Comparison of ENCODE assay signal across 28 cellular contexts in the genomic region with DNA sequence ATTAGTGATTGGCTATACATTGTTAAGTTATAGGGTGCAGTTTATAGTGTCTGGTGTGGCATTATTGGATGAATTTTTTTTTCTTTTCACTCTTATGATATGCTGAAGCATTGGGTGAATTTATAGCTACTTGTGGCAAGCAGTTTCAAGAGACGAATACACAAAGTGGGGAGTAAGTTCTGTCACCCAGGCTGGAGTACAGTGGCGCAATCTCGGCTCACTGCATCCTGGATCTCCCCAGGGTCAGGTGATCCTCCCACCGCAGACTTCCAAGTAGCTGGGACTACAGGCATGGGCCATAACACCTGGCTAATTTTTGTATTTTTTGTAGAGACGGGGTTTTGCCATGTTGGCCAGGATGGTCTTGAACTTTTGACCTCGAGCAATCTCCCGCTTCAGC. TPM values are rescaled to one million over a fixed set of nuclear protein-coding genes. Genes with fewer than 3 reads are reported as not detected.
A peak's percentile ranks its signal among the peaks of the same experiment; 100 is the strongest.
DNase-seq lines count a peak whose midpoint lies in the region; ATAC-seq, FAIRE-seq and TF ChIP-seq lines count a peak whose summit lies in the region.
"Had no signal": no experiment of that assay in that cellular context is flagged by ENCODE, and none has a peak within 500 bp of the region (broad histone marks: within the 10 kb centered on the region; RNA-seq: fewer than 3 reads in every experiment).

No MANE protein-coding gene starts in this region.

- H3K9me3 ChIP-seq in H1 (ENCODE audit: insufficient read depth in 2 of 2, low read depth in 1 of 2, low read length in 1 of 2), result no peaks in the 10 kb centered on the region
- H3K9me3 ChIP-seq: A549, BE2C, BLaER1 had no signal

- H3K4me1 Mint-ChIP-seq in GM23338 (no peaks in the 10 kb centered on the region), WTC11 (peaks cover 3% of the 10 kb centered on the region)
- H3K4me1 Mint-ChIP-seq: CD4-positive, alpha-beta memory T cell; CD8-positive, alpha-beta memory T cell had no signal

- no peak overlapping the region for H3K56ac ChIP-seq in H1 (replicated peaks; ENCODE audit: insufficient read length, low read depth, low read length)

- H2BK12ac ChIP-seq in H1 (ENCODE audit: low read depth, low read length), result no peak overlapping the region

- H2AFZ ChIP-seq in GM23338 (peak overlapping the region; percentile 1; the same call in 1 of the 2 replicates), H1 (ENCODE audit: low read length) (no peak overlapping the region)

- no peak for TF ChIP-seq CTCF in GM23338 (conservative IDR thresholded peaks at IDR 0.05; ENCODE audit: low read depth in 2 of 2)
- no peak for TF ChIP-seq CTCF in WTC11 (IDR thresholded peaks at IDR 0.05)
- no peak for TF ChIP-seq CTCF in H1 (IDR thresholded peaks at IDR 0.05; ENCODE audit: control extremely low read depth in 1 of 3, insufficient read depth in 1 of 3, low read depth in 1 of 3, low read length in 3 of 3)

- no peak for TF ChIP-seq POLR2A in H1 (IDR thresholded peaks at IDR 0.05; ENCODE audit: control extremely low read depth in 1 of 2, low read depth in 2 of 2, low read length in 2 of 2)

- H4K91ac ChIP-seq in H1 (replicated peaks; ENCODE audit: insufficient read length, low read length), result no peak overlapping the region

- POLR2A ChIA-PET in WTC11 (lab: Charles Lee) (interaction anchor here (0.6 to 1.4 kb wide), 2 partner anchors 16 to 22 kb away, joined by 3 to 4 read pairs; no protein-coding TSS in a partner anchor), H1 (lab: Charles Lee; ENCODE audit: partially characterized antibody) (interaction anchor here (0.6 to 1.3 kb wide), 7 partner anchors 9 to 285 kb away, joined by 3 to 6 read pairs (median 4); no protein-coding TSS in a partner anchor)

- no peaks in the 10 kb centered on the region for H3K36me3 ChIP-seq in GM23338 (ENCODE audit: insufficient read depth)
- H3K36me3 ChIP-seq in H1 (ENCODE audit: control insufficient read depth in 2 of 4, insufficient read depth in 4 of 4, low read length in 3 of 4), result no peaks in the 10 kb centered on the region
- H3K36me3 ChIP-seq: BE2C, BLaER1 had no signal

- no peak overlapping the region for H3K23ac ChIP-seq in H1 (ENCODE audit: insufficient read length)

- H3K4me3 ChIP-seq in GM23338, result no peak overlapping the region
- no peak overlapping the region for H3K4me3 ChIP-seq in H1 (ENCODE audit: extremely low read depth in 1 of 4, insufficient read depth in 2 of 4, low read depth in 3 of 4, low read length in 4 of 4)
- H3K4me3 ChIP-seq: A549, BLaER1, GM12878 had no signal

- no peak for FAIRE-seq in H1 (lab: Jason Lieb, UNC)
- FAIRE-seq: A549, GM12878, GM12892, GM18507 had no signal

- H4K20me1 ChIP-seq in GM23338 (replicated peaks; ENCODE audit: insufficient read depth), result no peaks in the 10 kb centered on the region
- no peaks in the 10 kb centered on the region for H4K20me1 ChIP-seq in H1 (replicated peaks in 1 of 2; ENCODE audit: control insufficient read depth in 1 of 2, insufficient read depth in 2 of 2, low read length in 2 of 2)
- H4K20me1 ChIP-seq: BLaER1 had no signal

- no peaks in the 10 kb centered on the region for H3K23me2 ChIP-seq in H1 (ENCODE audit: low read depth, low read length)

- H3K4ac ChIP-seq in H1 (replicated peaks; ENCODE audit: insufficient read length, low read depth, low read length), result no peak overlapping the region

- DNase-seq in GM23338 (ENCODE audit: low spot score) (no peak), WTC11 (ENCODE audit: low spot score) (no peak), H1 (ENCODE audit: low read depth in 1 of 2, low spot score in 2 of 2) (no peak), islet precursor cell (peak; percentile 28), posterior cingulate gyrus (no peak), AML-193 (lab: John Stamatoyannopoulos, UW) (no peak), NCI-H510A treated with DMSO at 0.1 percent for 48 hours (lab: John Stamatoyannopoulos, UW) (no peak)
- DNase-seq: BE2C; C1 segment of cervical spinal cord; CD4-positive, alpha-beta memory T cell; CD4-positive, CD25-positive, alpha-beta regulatory T cell; CD8-positive, alpha-beta memory T cell; COR-L47; DMS 273 treated with DMSO at 0.1 percent for 48 hours; DMS153; DMS53; DMS79; DND-41; EL; GDM1 had no signal

- H4K8ac ChIP-seq in H1 (ENCODE audit: extremely low read depth, insufficient read depth, low read length), result no peak overlapping the region

- no peaks in the 10 kb centered on the region; the same call in 1 of the 2 replicates for H3F3A ChIP-seq in GM23338 (replicated peaks; ENCODE audit: low read depth)

- H3K27me3 Mint-ChIP-seq in GM23338 (ENCODE audit: insufficient read depth, low read depth, poor library complexity) (peaks cover 9% of the 10 kb centered on the region), WTC11 (ENCODE audit: low read depth) (no peaks in the 10 kb centered on the region)
- H3K27me3 Mint-ChIP-seq: CD4-positive, alpha-beta memory T cell; CD8-positive, alpha-beta memory T cell had no signal

- no peaks in the 10 kb centered on the region for H3K9me2 ChIP-seq in GM23338 (ENCODE audit: insufficient read depth)

- no peak overlapping the region for H4K5ac ChIP-seq in H1 (ENCODE audit: insufficient read length, low read depth, low read length)

- no peak overlapping the region for H3K27ac ChIP-seq in GM23338 (ENCODE audit: low read depth)
- no peak overlapping the region for H3K27ac ChIP-seq in H1 (ENCODE audit: low read depth, low read length)
- H3K27ac ChIP-seq: 22Rv1, A549, BLaER1 had no signal

- no peak for TF ChIP-seq EP300 in H1 (IDR thresholded peaks at IDR 0.05; ENCODE audit: borderline replicate concordance in 1 of 2, low read depth in 2 of 2, low read length in 2 of 2)

- no peaks in the 10 kb centered on the region; the same call in 2 of the 3 replicates for H3K36me3 Mint-ChIP-seq in GM23338 (ENCODE audit: low read depth)
- H3K36me3 Mint-ChIP-seq in WTC11, result no peaks in the 10 kb centered on the region
- H3K36me3 Mint-ChIP-seq: CD14-positive monocyte; CD4-positive, alpha-beta memory T cell; CD4-positive, CD25-positive, alpha-beta regulatory T cell; CD8-positive, alpha-beta memory T cell had no signal

- intact Hi-C loops in posterior cingulate gyrus (cut with DNase I), result no loop called here

- H3K4me2 ChIP-seq in GM23338 (no peak overlapping the region), H1 (ENCODE audit: insufficient read depth in 1 of 2, low read depth in 2 of 2, low read length in 2 of 2) (no peak overlapping the region)
- H3K4me2 ChIP-seq: A549, BLaER1 had no signal

- H3K18ac ChIP-seq in H1 (ENCODE audit: extremely low read depth, low read length), result no peak overlapping the region

- H3K9me3 Mint-ChIP-seq in GM23338 (no peaks in the 10 kb centered on the region), WTC11 (no peaks in the 10 kb centered on the region)
- H3K9me3 Mint-ChIP-seq: CD4-positive, alpha-beta memory T cell; CD4-positive, CD25-positive, alpha-beta regulatory T cell; CD8-positive, alpha-beta memory T cell had no signal

- H2BK120ac ChIP-seq in H1 (replicated peaks; ENCODE audit: low read depth, low read length), result no peak overlapping the region

- H3K79me2 ChIP-seq in GM23338 (replicated peaks; ENCODE audit: insufficient read depth) (no peaks in the 10 kb centered on the region), H1 (ENCODE audit: control insufficient read depth in 1 of 2, insufficient read depth in 2 of 2, low read length in 2 of 2) (no peaks in the 10 kb centered on the region)

- no peak overlapping the region for H3K4me3 Mint-ChIP-seq in GM23338
- H3K4me3 Mint-ChIP-seq in WTC11, result no peak overlapping the region
- H3K4me3 Mint-ChIP-seq: CD14-positive monocyte; CD4-positive, alpha-beta memory T cell had no signal

- no peak overlapping the region for H2BK20ac ChIP-seq in H1 (ENCODE audit: low read length)

- H3K9ac ChIP-seq in H1 (replicated peaks in 1 of 4; ENCODE audit: extremely low read depth in 1 of 4, low read depth in 3 of 4, low read length in 3 of 4), result no peak overlapping the region
- H3K9ac ChIP-seq: BLaER1 had no signal

- H2BK15ac ChIP-seq in H1 (ENCODE audit: low read length), result no peak overlapping the region

- H3K27me3 ChIP-seq in GM23338 (ENCODE audit: insufficient read depth), result no peaks in the 10 kb centered on the region
- no peaks in the 10 kb centered on the region for H3K27me3 ChIP-seq in H1 (replicated peaks in 1 of 4; ENCODE audit: control insufficient read depth in 3 of 4, extremely low read depth in 1 of 4, insufficient read depth in 3 of 4, low read length in 3 of 4)
- H3K27me3 ChIP-seq: BE2C, BLaER1 had no signal

- H3K79me1 ChIP-seq in H1 (ENCODE audit: low read depth, low read length), result no peaks in the 10 kb centered on the region

- no peak overlapping the region for H2BK5ac ChIP-seq in H1 (ENCODE audit: low read depth, low read length)

- H3K14ac ChIP-seq in H1 (ENCODE audit: insufficient read length), result no peak overlapping the region

- 94% methylated on average over 7 of the region's 7 CpGs; no CpG with 5 or more reads in 1 of the 2 experiments for WGBS in H1 (ENCODE audit: extremely low coverage in 1 of 2, insufficient coverage in 1 of 2, insufficient read length in 1 of 2, insufficient replicate concordance in 2 of 2, low coverage in 1 of 2, low lambda C conversion rate in 2 of 2, missing lambda C conversion rate in 1 of 2), 2 experiments

- CTCF ChIA-PET in WTC11 (lab: Charles Lee) (interaction anchor here (0.5 to 2.3 kb wide), 2 partner anchors 90 to 718 kb away, joined by 4 to 8 read pairs; no protein-coding TSS in a partner anchor), H1 (lab: Charles Lee; ENCODE audit: partially characterized antibody) (interaction anchor here (0.9 to 2.7 kb wide), 3 partner anchors 9 to 90 kb away, joined by 3 to 14 read pairs (median 4); no protein-coding TSS in a partner anchor)

- TF ChIP-seq RAD21 in H1 (IDR thresholded peaks at IDR 0.05 in 1 of 2, conservative IDR thresholded peaks at IDR 0.05 in 1 of 2; ENCODE audit: low read depth in 2 of 2, low read length in 2 of 2), result no peak

- no peak overlapping the region for H3K27ac Mint-ChIP-seq in GM23338
- H3K27ac Mint-ChIP-seq in WTC11, result no peak overlapping the region
- H3K27ac Mint-ChIP-seq: CD14-positive monocyte; CD4-positive, alpha-beta memory T cell; CD4-positive, CD25-positive, alpha-beta regulatory T cell; CD8-positive, alpha-beta memory T cell had no signal

- no peak overlapping the region for H2AK5ac ChIP-seq in H1 (ENCODE audit: low read depth, low read length)

- ATAC-seq in GM23338, result no peak
- ATAC-seq in WTC11, result peak; percentile 38; the same call in 1 of the 2 replicates
- ATAC-seq in HG03045 (IDR thresholded peaks at IDR 0.05; ENCODE audit: unreplicated experiment), result no peak
- ATAC-seq: A549, GM12878 had no signal

- no peaks in the 10 kb centered on the region for H3K4me1 ChIP-seq in GM23338 (ENCODE audit: insufficient read depth)
- no peaks in the 10 kb centered on the region for H3K4me1 ChIP-seq in H1 (replicated peaks in 1 of 4; ENCODE audit: control insufficient read depth in 3 of 4, insufficient read depth in 4 of 4, low read length in 3 of 4)
- H3K4me1 ChIP-seq: A549, BE2C, BLaER1 had no signal

RNA-seq across cellular contexts. Expression of a gene that starts 6.3 kb away (rescaled TPM):
- total RNA-seq in GM23338 (2014; rRNA removed; shearing (Covaris generic)), result 61.6 and 68.0 TPM in 2 replicates
- polyA plus RNA-seq in GM23338 (2016; fragmentation: Nextera tagmentation; extraction: Ambion mirVana) (32.4 and 35.9 TPM in 2 replicates), H1 (2011; rRNA removed) (13.9 and 22.6 TPM in 2 replicates)
- 51.3 to 55.5 TPM (median 53.9 TPM) in 3 replicates for total RNA-seq in WTC11 (2021)
- 66.2 and 70.9 TPM in 2 replicates for total RNA-seq in H1 (2021; fragmentation: NEBNext Ultra II Directional; extraction: Animal tissue kit (Norgen Biotek cat#: 25700))
- 32.3 TPM for polyA plus RNA-seq in H1 (2011; cell fraction: cytosol; rRNA removed)
- 7.5 TPM for polyA plus RNA-seq in H1 (2011; cell fraction: nucleus; rRNA removed)
- polyA plus RNA-seq in H1 (2012, experiment 1 of 2), result 26.4 to 47.4 TPM (median 31.2 TPM) in 4 replicates
- 3.8 TPM for polyA plus RNA-seq in H1 (2012, experiment 2 of 2)
- 24.6 TPM for polyA plus RNA-seq in H1 (2013, experiment 1 of 2)
- polyA plus RNA-seq in H1 (2013, experiment 2 of 2), result 24.5 TPM
- polyA minus RNA-seq in H1 (2011; rRNA and poly(A)+ RNA removed), result 25.8 and 31.8 TPM in 2 replicates
- 22.1 TPM for polyA minus RNA-seq in H1 (2011; cell fraction: cytosol; rRNA and poly(A)+ RNA removed)
- polyA minus RNA-seq in H1 (2011; cell fraction: nucleus; rRNA and poly(A)+ RNA removed), result 29.7 TPM

RNA-seq across cellular contexts. Expression of a gene that starts 40.1 kb away (rescaled TPM):
- total RNA-seq in GM23338 (2014; rRNA removed; shearing (Covaris generic)), result 1.1 and 2.2 TPM in 2 replicates
- polyA plus RNA-seq in GM23338 (2016; fragmentation: Nextera tagmentation; extraction: Ambion mirVana), result 4.5 and 5.7 TPM in 2 replicates
- total RNA-seq in WTC11 (2021), result 0.94 to 1.8 TPM (median 1.5 TPM) in 3 replicates
- 2.9 and 4.2 TPM in 2 replicates for total RNA-seq in H1 (2021; fragmentation: NEBNext Ultra II Directional; extraction: Animal tissue kit (Norgen Biotek cat#: 25700))
- polyA plus RNA-seq in H1 (2011; rRNA removed), result 0.33 and 0.86 TPM in 2 replicates
- 1.4 TPM for polyA plus RNA-seq in H1 (2011; cell fraction: cytosol; rRNA removed)
- polyA plus RNA-seq in H1 (2011; cell fraction: nucleus; rRNA removed), result 0.40 TPM
- polyA plus RNA-seq in H1 (2012, experiment 1 of 2), result 1.1 to 1.3 TPM (median 1.3 TPM) in 4 replicates
- 0.39 TPM for polyA plus RNA-seq in H1 (2012, experiment 2 of 2)
- 3.8 TPM for polyA plus RNA-seq in H1 (2013, experiment 1 of 2)
- polyA plus RNA-seq in H1 (2013, experiment 2 of 2), result 4.0 TPM
- 0.24 and 0.28 TPM in 2 replicates for polyA minus RNA-seq in H1 (2011; rRNA and poly(A)+ RNA removed)
- polyA minus RNA-seq in H1 (2011; cell fraction: cytosol; rRNA and poly(A)+ RNA removed), result not detected
- 1.6 TPM for polyA minus RNA-seq in H1 (2011; cell fraction: nucleus; rRNA and poly(A)+ RNA removed)
- total RNA-seq: CD4-positive, alpha-beta memory T cell; CD4-positive, CD25-positive, alpha-beta regulatory T cell had no signal
- polyA plus RNA-seq: CD14-positive monocyte; CD8-positive, alpha-beta memory T cell had no signal
